19 cellular contexts compared by ENCODE assay signal in the genomic region with DNA sequence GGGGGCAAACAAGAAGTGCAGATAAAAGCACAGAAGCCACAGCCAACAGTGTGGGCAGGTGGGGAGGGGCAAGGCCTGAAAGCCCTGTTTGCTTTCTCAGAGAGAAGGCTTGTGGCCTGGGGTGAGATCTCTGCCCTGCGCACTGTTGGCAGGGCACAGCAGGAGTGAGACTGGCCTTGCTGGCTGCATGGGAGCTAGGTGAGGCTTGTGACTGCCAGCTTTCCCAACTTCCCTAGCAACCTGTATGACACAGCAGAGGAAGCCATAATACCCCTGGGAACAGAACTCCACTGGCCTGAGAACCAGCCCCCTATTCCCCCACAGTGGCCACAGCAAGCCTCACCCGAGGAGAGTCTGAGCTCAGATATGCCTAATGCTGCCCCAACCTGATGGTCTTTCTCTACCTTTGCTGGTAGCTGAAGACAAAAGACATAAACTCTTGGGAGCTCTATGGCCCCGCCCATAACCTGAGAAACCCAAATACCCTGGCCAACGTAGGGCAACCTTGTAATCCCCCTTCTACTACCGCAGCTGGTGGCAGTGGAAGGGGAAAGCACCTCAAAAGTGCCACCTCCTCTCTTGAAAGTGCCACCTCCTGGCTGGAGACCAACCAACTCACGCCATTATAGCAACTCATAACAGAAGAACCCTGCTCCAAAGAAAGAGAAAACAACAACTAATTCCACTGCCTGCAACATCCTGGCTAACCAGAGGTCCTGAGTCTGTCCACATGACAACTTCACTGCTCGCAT. TPM values are rescaled to one million over a fixed set of nuclear protein-coding genes. Genes with fewer than 3 reads are reported as not detected.
DNase-seq lines count a peak whose midpoint lies in the region; ATAC-seq and TF ChIP-seq lines count a peak whose summit lies in the region.
"Had no signal": no experiment of that assay in that cellular context is flagged by ENCODE, and none has a peak within 500 bp of the region (broad histone marks: within the 10 kb centered on the region; RNA-seq: fewer than 3 reads in every experiment).

No MANE protein-coding gene starts in this region.

- H3K36me3 Mint-ChIP-seq in activated CD8-positive, alpha-beta T cell treated with anti-CD3 and anti-CD28 coated beads for 36 hours (ENCODE audit: low read depth) = no peaks in the 10 kb centered on the region
- no peaks in the 10 kb centered on the region for H3K36me3 Mint-ChIP-seq in natural killer cell
- H3K36me3 Mint-ChIP-seq in CD4-positive, alpha-beta memory T cell = no peaks in the 10 kb centered on the region

- H3K27ac Mint-ChIP-seq in activated CD8-positive, alpha-beta T cell treated with anti-CD3 and anti-CD28 coated beads for 36 hours = peak overlapping the region; percentile 2
- peak overlapping the region; percentile 15 to 36 for H3K27ac Mint-ChIP-seq in natural killer cell
- H3K27ac Mint-ChIP-seq in CD4-positive, alpha-beta memory T cell = no peak overlapping the region

- no peak for TF ChIP-seq POLR2A in stomach (IDR thresholded peaks at IDR 0.05)

- 71 to 86% (median 77%) methylated on average over 6 to 7 of the region's 7 CpGs for WGBS in stomach, 5 donors

- DNase-seq in activated CD8-positive, alpha-beta T cell treated with anti-CD3 and anti-CD28 coated beads for 36 hours = peak; percentile 71
- DNase-seq in natural killer cell (no peak), iPS-NIHi7 (ENCODE audit: extremely low spot score) (no peak), stomach (no peak), GM20000 (ENCODE audit: low spot score) (no peak)
- no peak for DNase-seq in CD4-positive, alpha-beta memory T cell
- DNase-seq: central memory CD4-positive, alpha-beta T cell; hippocampal formation; NCI-H1105; NCI-H510A treated with DMSO at 0.1 percent for 48 hours; SHP77 treated with DMSO at 0.1 percent for 48 hours; stimulated activated CD4-positive, alpha-beta T cell treated with anti-CD3 and anti-CD28 coated beads, Interleukin-4, amount 100 ng/mL, for 4 hours had no signal

- CTCF ChIA-PET in activated CD8-positive, alpha-beta T cell treated with anti-CD3 and anti-CD28 coated beads for 36 hours (lab: Charles Lee) = interaction anchor here (1.5 kb wide), 1 partner anchor 14 kb away, joined by 5 read pairs; no protein-coding TSS in a partner anchor
- CTCF ChIA-PET in CD4-positive, alpha-beta memory T cell (lab: Charles Lee; ENCODE audit: partially characterized antibody) = no interaction called here

- no peaks in the 10 kb centered on the region for H3K36me3 ChIP-seq in CD4-positive, alpha-beta memory T cell (ENCODE audit: insufficient read depth, low read length)
- H3K36me3 ChIP-seq in stomach = peaks cover 0 to 15% (median 7%) of the 10 kb centered on the region in 4 donors
- H3K36me3 ChIP-seq: suprapubic skin had no signal

- POLR2A ChIA-PET in activated CD8-positive, alpha-beta T cell treated with anti-CD3 and anti-CD28 coated beads for 36 hours (lab: Charles Lee) = interaction anchor here (3.0 kb wide), 1 partner anchor 23 kb away, joined by 6 read pairs; no protein-coding TSS in a partner anchor
- POLR2A ChIA-PET in CD4-positive, alpha-beta memory T cell (lab: Charles Lee; ENCODE audit: partially characterized antibody) = no interaction called here

- intact Hi-C loops in activated CD8-positive, alpha-beta T cell treated with anti-CD3 and anti-CD28 coated beads for 36 hours (cut with micrococcal nuclease) = no loop called here
- intact Hi-C loops in natural killer cell (cut with micrococcal nuclease) (no loop called here), stomach (cut with DNase I; ENCODE audit: low total_unique reads) (no loop called here)
- intact Hi-C loops in CD4-positive, alpha-beta memory T cell (cut with micrococcal nuclease) = no loop called here

- ATAC-seq in GM18517 (IDR thresholded peaks at IDR 0.05; ENCODE audit: unreplicated experiment) = peak; percentile 46
- ATAC-seq in HG02610 (IDR thresholded peaks at IDR 0.05; ENCODE audit: unreplicated experiment) = peak; percentile 41
- peak; percentile 79 for ATAC-seq in activated CD8-positive, alpha-beta T cell treated with anti-CD3 and anti-CD28 coated beads for 36 hours
- peak; percentile 50 to 82 (median 74) for ATAC-seq in natural killer cell

- no peak overlapping the region for H3K27ac ChIP-seq in CD4-positive, alpha-beta memory T cell (ENCODE audit: low read depth, low read length)
- no peak overlapping the region for H3K27ac ChIP-seq in stomach
- H3K27ac ChIP-seq: parathyroid adenoma, suprapubic skin, VCaP had no signal

- no peaks in the 10 kb centered on the region for H3K9me3 ChIP-seq in CD4-positive, alpha-beta memory T cell (ENCODE audit: control insufficient read depth in 1 of 2, low read length in 2 of 2)
- no peaks in the 10 kb centered on the region for H3K9me3 ChIP-seq in stomach
- H3K9me3 ChIP-seq: suprapubic skin had no signal

- no peaks in the 10 kb centered on the region for H3K27me3 ChIP-seq in CD4-positive, alpha-beta memory T cell (ENCODE audit: insufficient read depth, low read length)
- no peaks in the 10 kb centered on the region for H3K27me3 ChIP-seq in stomach
- H3K27me3 ChIP-seq: suprapubic skin had no signal

- TF ChIP-seq EP300 in stomach (IDR thresholded peaks at IDR 0.05) = no peak

- H3K9me3 Mint-ChIP-seq in activated CD8-positive, alpha-beta T cell treated with anti-CD3 and anti-CD28 coated beads for 36 hours = no peaks in the 10 kb centered on the region
- no peaks in the 10 kb centered on the region for H3K9me3 Mint-ChIP-seq in natural killer cell
- H3K9me3 Mint-ChIP-seq in CD4-positive, alpha-beta memory T cell = peaks cover 0 to 2% (median 0%) of the 10 kb centered on the region in 8 donors

- no peaks in the 10 kb centered on the region for H3K27me3 Mint-ChIP-seq in activated CD8-positive, alpha-beta T cell treated with anti-CD3 and anti-CD28 coated beads for 36 hours
- H3K27me3 Mint-ChIP-seq in natural killer cell (ENCODE audit: low read depth in 2 of 2) = peaks cover 0 to 6% of the 10 kb centered on the region in 2 donors
- H3K27me3 Mint-ChIP-seq in CD4-positive, alpha-beta memory T cell = no peaks in the 10 kb centered on the region

- TF ChIP-seq CTCF in activated CD8-positive, alpha-beta T cell treated with anti-CD3 and anti-CD28 coated beads for 36 hours (IDR thresholded peaks at IDR 0.05) = no peak
- no peak for TF ChIP-seq CTCF in natural killer cell (IDR thresholded peaks at IDR 0.05)
- TF ChIP-seq CTCF in stomach (IDR thresholded peaks at IDR 0.05) = no peak
- no peak for TF ChIP-seq CTCF in GM20000 (IDR thresholded peaks at IDR 0.05; ENCODE audit: extremely low read depth, missing control alignments)

- peaks cover 34% of the 10 kb centered on the region for H3K4me1 Mint-ChIP-seq in activated CD8-positive, alpha-beta T cell treated with anti-CD3 and anti-CD28 coated beads for 36 hours (ENCODE audit: low read depth)
- H3K4me1 Mint-ChIP-seq in natural killer cell = peaks cover 10 to 22% of the 10 kb centered on the region in 2 donors
- H3K4me1 Mint-ChIP-seq in CD4-positive, alpha-beta memory T cell = peaks cover 4 to 10% (median 9%) of the 10 kb centered on the region in 4 donors

- H3K4me3 ChIP-seq in CD4-positive, alpha-beta memory T cell (ENCODE audit: low read length in 2 of 2) = no peak overlapping the region
- H3K4me3 ChIP-seq in stomach = no peak overlapping the region
- H3K4me3 ChIP-seq: lung, suprapubic skin had no signal

- H3K4me1 ChIP-seq in CD4-positive, alpha-beta memory T cell (ENCODE audit: insufficient read depth, low read length) = peaks cover under 1% of the 10 kb centered on the region
- H3K4me1 ChIP-seq in stomach = peaks cover 0 to 5% (median 2%) of the 10 kb centered on the region in 4 donors

- H3K4me3 Mint-ChIP-seq in activated CD8-positive, alpha-beta T cell treated with anti-CD3 and anti-CD28 coated beads for 36 hours = no peak overlapping the region
- no peak overlapping the region for H3K4me3 Mint-ChIP-seq in natural killer cell
- H3K4me3 Mint-ChIP-seq in CD4-positive, alpha-beta memory T cell = no peak overlapping the region

RNA-seq across cellular contexts. Expression of a gene that starts 44.4 kb away (rescaled TPM):
- under 1 TPM; 0.11 to 0.29 TPM for total RNA-seq in activated CD8-positive, alpha-beta T cell treated with anti-CD3 and anti-CD28 coated beads for 36 hours
- total RNA-seq in natural killer cell (under 1 TPM in 1 of 3 donors, not detected in 2; 0.05 TPM), stomach (10 to 100 TPM in 1 of 5 donors, under 1 TPM in 1, not detected in 3; 0.58 to 12.3 TPM)
- under 1 TPM; 0.06 TPM for total RNA-seq in CD4-positive, alpha-beta memory T cell
- polyA plus RNA-seq in CD4-positive, alpha-beta memory T cell = not detected
- not detected for polyA plus RNA-seq in stomach
- total RNA-seq: epithelial cell of proximal tubule, suprapubic skin had no signal

RNA-seq across cellular contexts. Expression of a gene that starts 50.9 kb away (rescaled TPM):
- 100 to 1,000 TPM in 1 of 2 experiments, 10 to 100 TPM in 1; 90.5 to 105 TPM for total RNA-seq in activated CD8-positive, alpha-beta T cell treated with anti-CD3 and anti-CD28 coated beads for 36 hours
- 100 to 1,000 TPM; 129 to 153 (median 150) TPM for total RNA-seq in natural killer cell
- total RNA-seq in CD4-positive, alpha-beta memory T cell = 100 to 1,000 TPM; 116 to 121 TPM
- polyA plus RNA-seq in CD4-positive, alpha-beta memory T cell = 100 to 1,000 TPM; 111 to 128 TPM
- total RNA-seq in stomach = 100 to 1,000 TPM in 2 of 5 donors, 10 to 100 TPM in 3; 18.8 to 296 (median 79.3) TPM
- 10 to 100 TPM; 25.6 to 39.9 (median 32.8) TPM for polyA plus RNA-seq in stomach

Comparison
In these comparisons a context has a peak if more than half of its experiments do, and no peak if none do; other contexts are left out.
1. H3K27ac Mint-ChIP-seq: peak in activated CD8-positive, alpha-beta T cell treated with anti-CD3 and anti-CD28 coated beads for 36 hours (single experiment) and natural killer cell (2 of 2); none in CD4-positive, alpha-beta memory T cell (0 of 7).
2. Peak in every context shown above with its lines, with median percentiles within 50 percentile points of each other: ATAC-seq.